ENCODE assay signal across 8 cellular contexts in genomic region chr1:53860967-53861411, GRCh38.
A peak's percentile ranks its signal among the peaks of the same experiment; 100 is the strongest.
DNase-seq lines count a peak whose midpoint lies in the region; ATAC-seq and TF ChIP-seq lines count a peak whose summit lies in the region.

No MANE protein-coding gene starts in this region.

- no peaks in the 10 kb centered on the region for H3K4me1 ChIP-seq in neutrophil (ENCODE audit: control insufficient read depth in 1 of 2, insufficient read depth in 1 of 2, low read depth in 1 of 2, low read length in 1 of 2)

- H3K4me3 ChIP-seq in neutrophil (ENCODE audit: low read depth in 1 of 2, low read length in 1 of 2): no peak overlapping the region

- peaks cover 84% of the 10 kb centered on the region for H3K36me3 ChIP-seq in neutrophil

- no peaks in the 10 kb centered on the region for H3K27me3 ChIP-seq in neutrophil

- DNase-seq in DMS53 treated with DMSO at 0.1 percent for 48 hours (lab: John Stamatoyannopoulos, UW; ENCODE audit: unreplicated experiment) (peak; percentile 84), NCI-H82 treated with DMSO at 0.1 percent for 48 hours (lab: John Stamatoyannopoulos, UW; ENCODE audit: unreplicated experiment) (peak; percentile 54), activated T-cell treated with anti-CD3 and anti-CD28 coated beads for 24 hours (ENCODE audit: low read depth) (peak; percentile 23), fibroblast of peridontal ligament (ENCODE audit: extremely low read depth) (peak; percentile 60), cortex of kidney (lab: John Stamatoyannopoulos, UW) (no peak)

- TF ChIP-seq CTCF in neutrophil (IDR thresholded peaks at IDR 0.05): peak; percentile 60

- ATAC-seq in HG03460 (IDR thresholded peaks at IDR 0.05; ENCODE audit: unreplicated experiment): peak; percentile 62
- no peak for ATAC-seq in GM18909 (IDR thresholded peaks at IDR 0.05; ENCODE audit: poor library complexity, unreplicated experiment)

- no peak overlapping the region for H3K27ac ChIP-seq in neutrophil

- no peaks in the 10 kb centered on the region for H3K9me3 ChIP-seq in neutrophil
